Comparison of ENCODE assay signal across 25 cellular contexts in the genomic region with DNA sequence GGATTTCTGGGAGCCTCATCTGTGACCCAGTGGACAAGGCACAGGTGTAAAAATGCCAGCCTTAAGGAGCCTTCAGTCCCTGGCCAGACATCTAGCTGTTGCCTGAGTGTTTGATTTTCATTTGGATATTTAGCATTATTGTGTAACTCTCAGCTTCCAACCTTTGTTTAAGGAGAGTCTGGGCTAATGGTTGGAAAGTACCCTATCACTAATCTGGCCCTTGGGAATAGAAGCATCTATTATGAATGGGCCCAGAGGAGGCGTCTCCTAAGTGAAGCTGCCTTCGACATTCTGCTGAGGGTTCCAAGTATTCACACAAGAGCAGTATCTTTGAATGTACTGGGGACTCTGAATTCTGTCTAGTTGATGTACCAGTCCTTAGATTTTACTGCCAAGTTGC. TPM values are rescaled to one million over a fixed set of nuclear protein-coding genes. Genes with fewer than 3 reads are reported as not detected.
A peak's percentile ranks its signal among the peaks of the same experiment; 100 is the strongest.
DNase-seq lines count a peak whose midpoint lies in the region; ATAC-seq and TF ChIP-seq lines count a peak whose summit lies in the region.
"Had no signal": no experiment of that assay in that cellular context is flagged by ENCODE, and none has a peak within 500 bp of the region (broad histone marks: within the 10 kb centered on the region; RNA-seq: fewer than 3 reads in every experiment).

No MANE protein-coding gene starts in this region.

- intact Hi-C loops in A673 (cut with micrococcal nuclease; ENCODE audit: unreplicated experiment), result no loop called here
- intact Hi-C loops in adrenal gland (cut with DNase I), result no loop called here

- H3K27ac ChIP-seq in A673 (ENCODE audit: low read depth, low read length, poor library complexity, severe bottlenecking) (no peak overlapping the region), adrenal gland (no peak overlapping the region)
- H3K27ac ChIP-seq: GM23248, KMS-11 had no signal

- DNase-seq in A673 (ENCODE audit: low spot score), result peak; percentile 87
- peak; percentile 40 for DNase-seq in COLO829 (ENCODE audit: low spot score)
- DNase-seq in NCI-H69 (lab: John Stamatoyannopoulos, UW), result peak; percentile 91
- DNase-seq in fibroblast of pulmonary artery (ENCODE audit: low read depth), result peak; percentile 48
- DNase-seq in osteocyte (ENCODE audit: extremely low spot score, unreplicated experiment), result no peak
- no peak for DNase-seq in adrenal gland
- no peak for DNase-seq in DMS153 treated with DMSO at 0.1 percent for 48 hours (lab: John Stamatoyannopoulos, UW; ENCODE audit: unreplicated experiment)
- DNase-seq: AML-193; C1 segment of cervical spinal cord; CD8-positive, alpha-beta T cell; GM23248; H9; HFFc6; MM.1S; NCI-H1694 treated with DMSO at 0.1 percent for 48 hours; NCI-H2081 treated with DMSO at 0.1 percent for 48 hours; NCI-H2227 treated with DMSO at 0.1 percent for 48 hours; NCI-H526 treated with DMSO at 0.1 percent for 48 hours; RPMI8226; SHP77; T-helper 1 cell had no signal

- no peaks in the 10 kb centered on the region for H3K4me1 Mint-ChIP-seq in osteocyte (ENCODE audit: unreplicated experiment)

- 56 to 92% (median 86%) methylated on average over 2 of the region's 2 CpGs for WGBS in adrenal gland, 4 donors

- H3K27me3 ChIP-seq in A673 (replicated peaks; ENCODE audit: insufficient read depth, low read depth, low read length, poor library complexity) (no peaks in the 10 kb centered on the region), adrenal gland (no peaks in the 10 kb centered on the region)

- H3K27me3 Mint-ChIP-seq in osteocyte (ENCODE audit: unreplicated experiment), result peaks cover 62% of the 10 kb centered on the region

- H3K4me3 ChIP-seq in A673 (ENCODE audit: low read depth, low read length, poor library complexity, severe bottlenecking), result no peak overlapping the region
- no peak overlapping the region for H3K4me3 ChIP-seq in fibroblast of pulmonary artery (replicated peaks; ENCODE audit: low read depth, low read length)
- H3K4me3 ChIP-seq in adrenal gland, result no peak overlapping the region
- H3K4me3 ChIP-seq: GM23248 had no signal

- H3K36me3 Mint-ChIP-seq in osteocyte (ENCODE audit: unreplicated experiment), result no peaks in the 10 kb centered on the region
- H3K36me3 Mint-ChIP-seq: CD8-positive, alpha-beta T cell; IgD-negative memory B cell had no signal

- H3K9me3 Mint-ChIP-seq in osteocyte (ENCODE audit: unreplicated experiment), result no peaks in the 10 kb centered on the region
- H3K9me3 Mint-ChIP-seq: CD8-positive, alpha-beta T cell; H9; HFFc6; IgD-negative memory B cell; T-helper 2 cell treated with Interferon-gamma antibody and Interleukin-4, amounts not matched to agents 5 μg/mL and 100 μg/mL, for 36 hours had no signal

- H3K4me1 ChIP-seq in A673 (ENCODE audit: insufficient read depth, low read length, poor library complexity, severe bottlenecking) (peaks cover 41% of the 10 kb centered on the region), adrenal gland (replicated peaks in 1 of 2) (no peaks in the 10 kb centered on the region)

- POLR2A ChIA-PET in A673 (lab: Charles Lee; ENCODE audit: low non-redundant PET), result no interaction called here

- H3K4me3 Mint-ChIP-seq in osteocyte (ENCODE audit: unreplicated experiment), result no peak overlapping the region
- H3K4me3 Mint-ChIP-seq: CD8-positive, alpha-beta T cell; H9; HFFc6; IgD-negative memory B cell; T-helper 2 cell treated with Interferon-gamma antibody and Interleukin-4, amounts not matched to agents 5 μg/mL and 100 μg/mL, for 36 hours had no signal

- TF ChIP-seq CTCF in A673 (conservative IDR thresholded peaks at IDR 0.05; ENCODE audit: low read depth, low read length), result no peak
- TF ChIP-seq CTCF in fibroblast of pulmonary artery (IDR thresholded peaks at IDR 0.05; ENCODE audit: low read length, missing control alignments), result no peak
- TF ChIP-seq CTCF in osteocyte (IDR thresholded peaks at IDR 0.05), result no peak
- TF ChIP-seq CTCF in adrenal gland (IDR thresholded peaks at IDR 0.05), result no peak

- H3K9me3 ChIP-seq in A673 (ENCODE audit: low read depth, low read length, poor library complexity, severe bottlenecking) (no peaks in the 10 kb centered on the region), adrenal gland (replicated peaks in 1 of 3) (no peaks in the 10 kb centered on the region)

- no peak overlapping the region for H3K27ac Mint-ChIP-seq in osteocyte (ENCODE audit: unreplicated experiment)
- H3K27ac Mint-ChIP-seq: CD8-positive, alpha-beta T cell; H9; HFFc6; IgD-negative memory B cell; T-helper 2 cell treated with Interferon-gamma antibody and Interleukin-4, amounts not matched to agents 5 μg/mL and 100 μg/mL, for 36 hours had no signal

- no TSS peak for BruUV-seq in A673 (replicated peaks; lab: Mats Ljungman, UMichigan)

- ATAC-seq in GM19328 (IDR thresholded peaks at IDR 0.05; ENCODE audit: unreplicated experiment), result no peak
- ATAC-seq: CD8-positive, alpha-beta T cell had no signal

- CTCF ChIA-PET in A673 (lab: Charles Lee), result no interaction called here

- no peak for TF ChIP-seq POLR2A in adrenal gland (IDR thresholded peaks at IDR 0.05)

- no peaks in the 10 kb centered on the region for H3K36me3 ChIP-seq in A673 (ENCODE audit: insufficient read depth, low read length, poor library complexity, severe bottlenecking)
- H3K36me3 ChIP-seq in adrenal gland (replicated peaks in 1 of 2), result no peaks in the 10 kb centered on the region

RNA-seq across cellular contexts. Expression of gene ANKRD29, which starts 7.1 kb away (rescaled TPM):
- 2.6 and 2.8 TPM in 2 replicates for total RNA-seq in A673 (2021)
- not detected in 2 replicates for total RNA-seq in osteocyte
- 10 to 100 TPM in 4 of 8 donors, 1 to 10 TPM in 4; 5.8 to 24.9 (median 10.6) TPM for total RNA-seq in adrenal gland
- polyA plus RNA-seq in adrenal gland, result 10 to 100 TPM in 1 of 3 donors, 1 to 10 TPM in 2; 5.3 to 20.9 (median 7.6) TPM
- total RNA-seq: CD8-positive, alpha-beta T cell had no signal
- polyA plus RNA-seq: IgD-negative memory B cell had no signal

RNA-seq across cellular contexts. Expression of gene LAMA3, which starts 19.4 kb away (rescaled TPM):
- total RNA-seq in A673 (2021) (2.6 and 2.7 TPM in 2 replicates), osteocyte (not detected in 2 replicates), adrenal gland (1 to 10 TPM; 2.8 to 7.4 (median 4.3) TPM)
- 1 to 10 TPM; 1.6 to 4.1 (median 2.3) TPM for polyA plus RNA-seq in adrenal gland
- total RNA-seq: CD8-positive, alpha-beta T cell had no signal
- polyA plus RNA-seq: IgD-negative memory B cell had no signal

Comparison
In these comparisons a context has a peak if more than half of its experiments do, and no peak if none do; other contexts are left out.
1. DNase-seq: peak in A673 (single experiment), COLO829 (single experiment), NCI-H69 (single experiment) and fibroblast of pulmonary artery (single experiment); none in osteocyte (single experiment), adrenal gland (0 of 7) and DMS153 treated with DMSO at 0.1 percent for 48 hours (single experiment).